In genomic region chr11:117175104-117175503, GRCh38 we compare ENCODE assay signal across 12 cellular contexts. TPM values are rescaled to one million over a fixed set of nuclear protein-coding genes. Genes with fewer than 3 reads are reported as not detected.
DNase-seq lines count a peak whose midpoint lies in the region; ATAC-seq lines count a peak whose summit lies in the region.
"Had no signal": no experiment of that assay in that cellular context is flagged by ENCODE, and none has a peak within 500 bp of the region (broad histone marks: within the 10 kb centered on the region; RNA-seq: fewer than 3 reads in every experiment).

No MANE protein-coding gene starts in this region.

- in situ Hi-C loops in SK-MEL-5 (cut with HindIII; ENCODE audit: low pct_unique_long_range_greater_than_20kb, low sequenced_read_pairs) = no loop called here

- DNase-seq in COLO829 (ENCODE audit: low spot score) (peak; percentile 91), SK-MEL-5 (ENCODE audit: low read depth, low spot score) (peak; percentile 92), inferior parietal cortex (ENCODE audit: extremely low spot score) (peak; percentile 33)
- DNase-seq in stimulated activated CD8-positive, alpha-beta memory T cell treated with anti-CD3 and anti-CD28 coated beads, Interleukin-4, amount 100 ng/mL, for 48 hours = peak; percentile 19
- no peak for DNase-seq in effector CD4-positive, alpha-beta T cell
- DNase-seq in stimulated activated CD4-positive, alpha-beta T cell treated with anti-CD3 and anti-CD28 coated beads, Interleukin-15, amount 100 ng/mL, for 24 hours = no peak
- DNase-seq: cortex of kidney; heart right ventricle; NCI-H187; SK-N-SH; stimulated activated naive CD4-positive, alpha-beta T cell treated with Interleukin-2 at 50 U/mL for 16 hours had no signal

- ATAC-seq in HG02852 (IDR thresholded peaks at IDR 0.05; ENCODE audit: unreplicated experiment) = no peak
- ATAC-seq: heart right ventricle had no signal

RNA-seq across cellular contexts. Expression of gene SIDT2, which starts 3.4 kb away (rescaled TPM):
- 9.8 and 11.4 TPM in 2 replicates for total RNA-seq in SK-MEL-5 (2014; rRNA removed; shearing (Covaris generic))
- 24.3 and 36.9 TPM in 2 replicates for polyA plus RNA-seq in SK-MEL-5 (2015; cell fraction: cytosol; rRNA removed)
- polyA plus RNA-seq in SK-MEL-5 (2015; cell fraction: nucleus; rRNA removed) = 46.6 and 79.5 TPM in 2 replicates

RNA-seq across cellular contexts. Expression of gene TAGLN, which starts 24.1 kb away (rescaled TPM):
- 0.50 and 0.96 TPM in 2 replicates for total RNA-seq in SK-MEL-5 (2014; rRNA removed; shearing (Covaris generic))
- polyA plus RNA-seq in SK-MEL-5 (2015; cell fraction: cytosol; rRNA removed) = 2.1 and 2.3 TPM in 2 replicates
- 8.6 and 9.6 TPM in 2 replicates for polyA plus RNA-seq in SK-MEL-5 (2015; cell fraction: nucleus; rRNA removed)

RNA-seq across cellular contexts. Expression of gene PAFAH1B2, which starts 31.0 kb away (rescaled TPM):
- total RNA-seq in SK-MEL-5 (2014; rRNA removed; shearing (Covaris generic)) = 102 and 108 TPM in 2 replicates
- 25.9 and 30.1 TPM in 2 replicates for polyA plus RNA-seq in SK-MEL-5 (2015; cell fraction: cytosol; rRNA removed)
- polyA plus RNA-seq in SK-MEL-5 (2015; cell fraction: nucleus; rRNA removed) = 16.3 and 38.8 TPM in 2 replicates

RNA-seq across cellular contexts. Expression of gene PCSK7, which starts 56.8 kb away (rescaled TPM):
- 14.8 and 16.0 TPM in 2 replicates for total RNA-seq in SK-MEL-5 (2014; rRNA removed; shearing (Covaris generic))
- 18.6 and 25.8 TPM in 2 replicates for polyA plus RNA-seq in SK-MEL-5 (2015; cell fraction: cytosol; rRNA removed)
- polyA plus RNA-seq in SK-MEL-5 (2015; cell fraction: nucleus; rRNA removed) = 56.0 and 78.0 TPM in 2 replicates

RNA-seq across cellular contexts. Expression of gene RNF214, which starts 57.4 kb away (rescaled TPM):
- 4.8 and 5.8 TPM in 2 replicates for total RNA-seq in SK-MEL-5 (2014; rRNA removed; shearing (Covaris generic))
- polyA plus RNA-seq in SK-MEL-5 (2015; cell fraction: cytosol; rRNA removed) = 10.0 and 14.8 TPM in 2 replicates
- 16.6 and 22.6 TPM in 2 replicates for polyA plus RNA-seq in SK-MEL-5 (2015; cell fraction: nucleus; rRNA removed)

Comparison
In these comparisons a context has a peak if more than half of its experiments do, and no peak if none do; other contexts are left out.
1. DNase-seq: peak in COLO829 (single experiment), SK-MEL-5 (single experiment), inferior parietal cortex (single experiment) and stimulated activated CD8-positive, alpha-beta memory T cell treated with anti-CD3 and anti-CD28 coated beads, Interleukin-4, amount 100 ng/mL, for 48 hours (single experiment); none in effector CD4-positive, alpha-beta T cell (single experiment) and stimulated activated CD4-positive, alpha-beta T cell treated with anti-CD3 and anti-CD28 coated beads, Interleukin-15, amount 100 ng/mL, for 24 hours (single experiment).